In the genomic region with DNA sequence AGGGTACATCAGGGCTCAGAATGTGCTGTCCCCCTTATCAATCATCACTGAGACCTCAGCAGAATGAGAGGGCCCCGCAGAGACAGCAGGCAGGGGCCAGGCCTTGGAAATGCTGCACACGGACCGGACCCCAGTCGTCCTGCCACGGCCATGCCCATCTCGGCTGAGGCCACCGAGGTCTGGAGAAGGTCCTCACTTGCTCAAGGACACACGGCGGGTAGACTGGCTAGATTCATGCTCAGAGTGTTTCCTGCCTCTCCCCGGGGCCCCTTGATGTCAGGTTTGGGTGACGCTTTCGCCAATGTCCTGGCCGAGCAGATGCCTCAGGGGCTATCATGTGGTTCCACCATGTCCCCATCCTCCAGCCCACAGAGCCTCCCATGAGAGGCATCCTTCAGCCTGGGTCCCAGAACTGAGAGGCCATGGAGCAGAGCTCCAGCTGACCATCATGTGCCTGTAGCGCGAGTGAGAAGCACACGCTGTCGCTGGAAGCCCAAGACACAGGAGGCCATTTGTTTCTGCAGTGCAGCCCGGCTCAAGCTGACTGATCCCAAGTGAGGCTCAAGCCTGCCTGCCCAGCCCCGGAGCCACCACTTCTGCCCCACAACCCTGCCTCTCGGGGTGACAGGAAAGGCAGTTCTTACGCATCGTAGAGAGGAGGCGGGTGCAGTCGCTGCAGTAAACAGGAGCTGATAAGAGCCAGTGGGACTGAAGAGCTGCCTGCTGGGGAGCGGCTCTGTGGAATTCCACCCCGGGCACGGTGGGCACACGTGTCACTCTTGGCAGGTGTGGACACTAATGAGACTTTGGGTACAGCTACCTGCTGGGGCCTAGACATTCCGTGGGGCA, we compare ENCODE assay signal across 1 cellular context.
TF ChIP-seq lines count a peak whose summit lies in the region.

No MANE protein-coding gene starts in this region.

TF ChIP-seq in K562, 482 proteins besides CTCF, POLR2A, EP300 and RAD21:
- TF ChIP-seq ZNF12 (CRISPR knock-in tag; IDR thresholded peaks at IDR 0.05) = 0 out of 2 replicates have a peak, but pooled peaks have one; percentile 41
- TF ChIP-seq HNRNPK (IDR thresholded peaks at IDR 0.05; ENCODE audit: low read depth, low read length, poor library complexity, severe bottlenecking) = no peak
